ENCODE assay signal across 8 cellular contexts in the genomic region with DNA sequence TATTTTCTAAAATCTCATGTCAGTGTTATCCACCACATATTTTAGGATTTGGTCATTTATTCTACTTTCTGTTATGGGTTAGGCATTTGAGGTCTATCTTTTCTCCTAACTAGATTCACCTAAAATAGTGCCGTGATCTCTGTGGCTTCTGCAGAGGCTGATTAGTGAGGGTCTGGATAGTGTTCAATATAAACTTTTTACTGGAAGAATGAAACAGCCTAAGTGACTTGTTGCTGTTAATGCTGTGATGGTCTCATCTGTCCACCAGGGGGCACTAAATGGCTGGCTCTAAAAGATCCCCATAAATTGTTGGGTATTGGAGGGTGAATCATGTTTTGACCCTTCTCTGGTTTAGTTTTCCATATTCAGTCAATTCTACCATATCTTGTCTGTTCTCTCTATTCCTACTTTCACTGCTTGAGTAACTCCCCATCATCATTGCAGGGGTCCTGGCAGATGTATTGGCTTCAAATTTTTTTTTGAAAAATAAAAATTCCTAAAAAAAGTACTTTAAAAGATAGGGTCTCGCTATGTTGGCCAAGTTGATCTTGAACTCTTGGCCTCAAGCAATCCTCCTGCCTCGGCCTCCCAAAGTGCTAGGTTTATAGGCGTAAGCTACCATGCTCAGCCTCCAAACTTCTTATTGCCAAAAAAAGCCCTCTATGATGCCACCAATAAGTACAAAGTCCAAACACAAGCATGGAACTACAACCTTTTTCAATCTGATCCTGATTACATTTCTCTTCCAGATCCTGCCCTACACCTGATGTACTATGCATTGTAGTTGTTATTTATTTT. TPM values are rescaled to one million over a fixed set of nuclear protein-coding genes. Genes with fewer than 3 reads are reported as not detected.
DNase-seq lines count a peak whose midpoint lies in the region; ATAC-seq lines count a peak whose summit lies in the region.

No MANE protein-coding gene starts in this region.

- ATAC-seq in GM18858 (IDR thresholded peaks at IDR 0.05; ENCODE audit: unreplicated experiment), result no peak

- DNase-seq in Ammon's horn (ENCODE audit: low spot score), result peak; percentile 89
- DNase-seq in H4 (ENCODE audit: low spot score), result peak; percentile 52
- DNase-seq in NCI-H2227 (lab: John Stamatoyannopoulos, UW; ENCODE audit: unreplicated experiment), result peak; percentile 71
- peak; percentile 19 to 45 (median 21) for DNase-seq in activated CD4-positive, CD25-positive, alpha-beta regulatory T cell (lab: John Stamatoyannopoulos, UW)
- DNase-seq in cerebellar cortex (ENCODE audit: low spot score), result peak; percentile 88
- DNase-seq in left kidney (ENCODE audit: low read depth, low spot score), result peak; percentile 89
- DNase-seq in stimulated activated CD4-positive, alpha-beta T cell treated with anti-CD3 and anti-CD28 coated beads, Interleukin-4, amount 100 ng/mL, for 48 hours (ENCODE audit: low read depth in 2 of 2), result peak; percentile 34 to 57

RNA-seq across cellular contexts. Expression of a gene that starts 6.9 kb away (rescaled TPM):
- total RNA-seq in H4 (2014; rRNA removed; shearing (Covaris generic)), result 101 and 109 TPM in 2 replicates

RNA-seq across cellular contexts. Expression of a gene that starts 21.5 kb away (rescaled TPM):
- total RNA-seq in H4 (2014; rRNA removed; shearing (Covaris generic)), result 9.7 and 14.5 TPM in 2 replicates

RNA-seq across cellular contexts. Expression of a gene that starts 24.5 kb away (rescaled TPM):
- total RNA-seq in H4 (2014; rRNA removed; shearing (Covaris generic)), result 4.6 and 5.3 TPM in 2 replicates

RNA-seq across cellular contexts. Expression of a gene that starts 25.5 kb away (rescaled TPM):
- total RNA-seq in H4 (2014; rRNA removed; shearing (Covaris generic)), result 2.8 and 4.6 TPM in 2 replicates

RNA-seq across cellular contexts. Expression of a gene that starts 36.8 kb away (rescaled TPM):
- not detected in 2 replicates for total RNA-seq in H4 (2014; rRNA removed; shearing (Covaris generic))

Comparison
In these comparisons a context has a peak if more than half of its experiments do, and no peak if none do; other contexts are left out.
1. DNase-seq: peak in every context shown above with its lines; median percentile 89 in Ammon's horn; 89 in left kidney; 88 in cerebellar cortex; 71 in NCI-H2227; 52 in H4; 46 in stimulated activated CD4-positive, alpha-beta T cell treated with anti-CD3 and anti-CD28 coated beads, Interleukin-4, amount 100 ng/mL, for 48 hours; 21 in activated CD4-positive, CD25-positive, alpha-beta regulatory T cell.